ENCODE assay signal across 1 cellular context in the genomic region with DNA sequence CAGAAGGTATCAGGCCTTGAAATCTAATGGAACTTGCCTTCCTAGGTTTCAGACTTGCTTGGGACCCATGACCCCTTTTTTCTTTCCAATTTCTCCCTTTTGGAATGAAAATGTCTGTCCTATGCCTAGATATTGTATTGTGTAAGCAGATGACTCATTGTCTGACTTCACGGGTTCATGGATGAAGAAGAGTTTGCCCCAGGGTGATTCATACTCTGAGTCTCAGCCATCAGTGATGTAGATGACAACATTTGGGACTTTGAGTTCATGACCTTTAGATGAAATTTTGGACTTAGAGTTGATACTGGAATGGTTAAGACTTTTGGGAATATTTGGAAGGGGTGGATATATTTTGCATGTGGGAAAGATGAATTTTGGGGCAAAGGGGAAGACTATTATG.
TF ChIP-seq lines count a peak whose summit lies in the region.

No MANE protein-coding gene starts in this region.

TF ChIP-seq in GM12878, 131 proteins besides CTCF, POLR2A, EP300 and RAD21:
- TF ChIP-seq JUNB (IDR thresholded peaks at IDR 0.05) (peak; percentile 58), CREB1 (IDR thresholded peaks at IDR 0.05; ENCODE audit: low read depth) (0 out of 2 replicates have a peak, but pooled peaks have one; percentile 16), FOXK2 (IDR thresholded peaks at IDR 0.05) (no peak)
